Comparison of ENCODE assay signal across 2 cellular contexts in the genomic region with DNA sequence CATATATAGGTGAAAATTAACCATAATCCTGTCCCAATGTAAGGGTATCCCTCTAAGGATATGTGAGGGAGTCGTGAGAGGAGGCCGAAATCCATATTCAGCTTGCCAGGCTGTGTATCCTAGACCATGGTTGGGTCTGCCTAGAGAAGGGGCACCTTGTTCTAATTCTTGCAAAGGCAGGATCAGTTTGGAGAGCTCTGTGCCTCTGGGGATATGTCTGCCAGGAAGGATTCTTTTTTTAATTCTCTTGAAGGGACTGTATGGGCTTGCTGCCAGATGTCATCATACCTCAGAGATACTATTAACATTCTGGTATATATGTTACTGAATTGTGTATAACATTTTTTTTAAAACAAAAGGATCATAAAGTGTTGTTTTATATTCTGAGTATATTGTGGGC.
TF ChIP-seq lines count a peak whose summit lies in the region.

No MANE protein-coding gene starts in this region.

TF ChIP-seq in SK-N-SH, 30 proteins besides CTCF, POLR2A, EP300 and RAD21 (continued from another document):
- TF ChIP-seq, protein P1, sequence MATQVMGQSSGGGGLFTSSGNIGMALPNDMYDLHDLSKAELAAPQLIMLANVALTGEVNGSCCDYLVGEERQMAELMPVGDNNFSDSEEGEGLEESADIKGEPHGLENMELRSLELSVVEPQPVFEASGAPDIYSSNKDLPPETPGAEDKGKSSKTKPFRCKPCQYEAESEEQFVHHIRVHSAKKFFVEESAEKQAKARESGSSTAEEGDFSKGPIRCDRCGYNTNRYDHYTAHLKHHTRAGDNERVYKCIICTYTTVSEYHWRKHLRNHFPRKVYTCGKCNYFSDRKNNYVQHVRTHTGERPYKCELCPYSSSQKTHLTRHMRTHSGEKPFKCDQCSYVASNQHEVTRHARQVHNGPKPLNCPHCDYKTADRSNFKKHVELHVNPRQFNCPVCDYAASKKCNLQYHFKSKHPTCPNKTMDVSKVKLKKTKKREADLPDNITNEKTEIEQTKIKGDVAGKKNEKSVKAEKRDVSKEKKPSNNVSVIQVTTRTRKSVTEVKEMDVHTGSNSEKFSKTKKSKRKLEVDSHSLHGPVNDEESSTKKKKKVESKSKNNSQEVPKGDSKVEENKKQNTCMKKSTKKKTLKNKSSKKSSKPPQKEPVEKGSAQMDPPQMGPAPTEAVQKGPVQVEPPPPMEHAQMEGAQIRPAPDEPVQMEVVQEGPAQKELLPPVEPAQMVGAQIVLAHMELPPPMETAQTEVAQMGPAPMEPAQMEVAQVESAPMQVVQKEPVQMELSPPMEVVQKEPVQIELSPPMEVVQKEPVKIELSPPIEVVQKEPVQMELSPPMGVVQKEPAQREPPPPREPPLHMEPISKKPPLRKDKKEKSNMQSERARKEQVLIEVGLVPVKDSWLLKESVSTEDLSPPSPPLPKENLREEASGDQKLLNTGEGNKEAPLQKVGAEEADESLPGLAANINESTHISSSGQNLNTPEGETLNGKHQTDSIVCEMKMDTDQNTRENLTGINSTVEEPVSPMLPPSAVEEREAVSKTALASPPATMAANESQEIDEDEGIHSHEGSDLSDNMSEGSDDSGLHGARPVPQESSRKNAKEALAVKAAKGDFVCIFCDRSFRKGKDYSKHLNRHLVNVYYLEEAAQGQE (IDR thresholded peaks at IDR 0.05; ENCODE audit: low read depth, low read length), result no peak
- no peak for TF ChIP-seq FOXJ3 (CRISPR knock-in tag; IDR thresholded peaks at IDR 0.05)
- TF ChIP-seq TCF12 (IDR thresholded peaks at IDR 0.05), result no peak
- TF ChIP-seq RFX5 (IDR thresholded peaks at IDR 0.05; ENCODE audit: low read length), result no peak
- no peak for TF ChIP-seq SIN3A (IDR thresholded peaks at IDR 0.05; ENCODE audit: borderline replicate concordance, low read depth, low read length)
- TF ChIP-seq, protein P2, sequence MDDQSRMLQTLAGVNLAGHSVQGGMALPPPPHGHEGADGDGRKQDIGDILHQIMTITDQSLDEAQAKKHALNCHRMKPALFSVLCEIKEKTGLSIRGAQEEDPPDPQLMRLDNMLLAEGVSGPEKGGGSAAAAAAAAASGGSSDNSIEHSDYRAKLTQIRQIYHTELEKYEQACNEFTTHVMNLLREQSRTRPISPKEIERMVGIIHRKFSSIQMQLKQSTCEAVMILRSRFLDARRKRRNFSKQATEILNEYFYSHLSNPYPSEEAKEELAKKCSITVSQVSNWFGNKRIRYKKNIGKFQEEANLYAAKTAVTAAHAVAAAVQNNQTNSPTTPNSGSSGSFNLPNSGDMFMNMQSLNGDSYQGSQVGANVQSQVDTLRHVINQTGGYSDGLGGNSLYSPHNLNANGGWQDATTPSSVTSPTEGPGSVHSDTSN (IDR thresholded peaks at IDR 0.05), result no peak
- TF ChIP-seq TAF1 (IDR thresholded peaks at IDR 0.05; ENCODE audit: borderline replicate concordance, low read depth, low read length), result no peak
- no peak for TF ChIP-seq RXRA (IDR thresholded peaks at IDR 0.05; ENCODE audit: borderline replicate concordance, low read depth)

TF ChIP-seq in SK-N-SH treated with all-trans-retinoic acid at 6 μM for 48 hours, 23 proteins besides CTCF, POLR2A, EP300 and RAD21 (continued from another document):
- TF ChIP-seq, protein P3, sequence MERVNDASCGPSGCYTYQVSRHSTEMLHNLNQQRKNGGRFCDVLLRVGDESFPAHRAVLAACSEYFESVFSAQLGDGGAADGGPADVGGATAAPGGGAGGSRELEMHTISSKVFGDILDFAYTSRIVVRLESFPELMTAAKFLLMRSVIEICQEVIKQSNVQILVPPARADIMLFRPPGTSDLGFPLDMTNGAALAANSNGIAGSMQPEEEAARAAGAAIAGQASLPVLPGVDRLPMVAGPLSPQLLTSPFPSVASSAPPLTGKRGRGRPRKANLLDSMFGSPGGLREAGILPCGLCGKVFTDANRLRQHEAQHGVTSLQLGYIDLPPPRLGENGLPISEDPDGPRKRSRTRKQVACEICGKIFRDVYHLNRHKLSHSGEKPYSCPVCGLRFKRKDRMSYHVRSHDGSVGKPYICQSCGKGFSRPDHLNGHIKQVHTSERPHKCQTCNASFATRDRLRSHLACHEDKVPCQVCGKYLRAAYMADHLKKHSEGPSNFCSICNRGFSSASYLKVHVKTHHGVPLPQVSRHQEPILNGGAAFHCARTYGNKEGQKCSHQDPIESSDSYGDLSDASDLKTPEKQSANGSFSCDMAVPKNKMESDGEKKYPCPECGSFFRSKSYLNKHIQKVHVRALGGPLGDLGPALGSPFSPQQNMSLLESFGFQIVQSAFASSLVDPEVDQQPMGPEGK (CRISPR knock-in tag; IDR thresholded peaks at IDR 0.05; ENCODE audit: borderline replicate concordance), result no peak
- TF ChIP-seq ZC3H10 (CRISPR knock-in tag; IDR thresholded peaks at IDR 0.05), result no peak
- TF ChIP-seq RARB (CRISPR knock-in tag; IDR thresholded peaks at IDR 0.05), result no peak
